In genomic region chr6:20620043-20620442, GRCh38 we compare ENCODE assay signal across 18 cellular contexts.
DNase-seq lines count a peak whose midpoint lies in the region; ATAC-seq and TF ChIP-seq lines count a peak whose summit lies in the region.
"Had no signal": no experiment of that assay in that cellular context is flagged by ENCODE, and none has a peak within 500 bp of the region (broad histone marks: within the 10 kb centered on the region; RNA-seq: fewer than 3 reads in every experiment).

No MANE protein-coding gene starts in this region.

- H3K4me3 ChIP-seq in Peyer's patch, result no peak overlapping the region
- no peak overlapping the region for H3K4me3 ChIP-seq in esophagus squamous epithelium
- H3K4me3 ChIP-seq: SK-N-MC had no signal

- no peaks in the 10 kb centered on the region for H3K27me3 ChIP-seq in Peyer's patch
- H3K27me3 ChIP-seq in esophagus squamous epithelium, result no peaks in the 10 kb centered on the region

- intact Hi-C loops in esophagus squamous epithelium (cut with DNase I), result no loop called here

- H3K4me1 ChIP-seq in Peyer's patch, result no peaks in the 10 kb centered on the region
- no peaks in the 10 kb centered on the region for H3K4me1 ChIP-seq in esophagus squamous epithelium

- no peak overlapping the region for H3K27ac ChIP-seq in Peyer's patch
- H3K27ac ChIP-seq in esophagus squamous epithelium, result no peak overlapping the region
- H3K27ac ChIP-seq: 22Rv1, SK-N-MC had no signal

- ATAC-seq in SK-N-SH treated with all-trans-retinoic acid at 6 μM for 48 hours (peak; percentile 62), GM21528 (IDR thresholded peaks at IDR 0.05; ENCODE audit: low FRiP score, unreplicated experiment) (no peak), HG02938 (IDR thresholded peaks at IDR 0.05; ENCODE audit: unreplicated experiment) (no peak)

- TF ChIP-seq POLR2A in Peyer's patch (IDR thresholded peaks at IDR 0.05), result no peak
- TF ChIP-seq POLR2A in esophagus squamous epithelium (IDR thresholded peaks at IDR 0.05), result no peak

- TF ChIP-seq CTCF in Peyer's patch (IDR thresholded peaks at IDR 0.05) (no peak), esophagus squamous epithelium (IDR thresholded peaks at IDR 0.05) (no peak)

- no peaks in the 10 kb centered on the region for H3K9me3 ChIP-seq in Peyer's patch
- no peaks in the 10 kb centered on the region for H3K9me3 ChIP-seq in esophagus squamous epithelium

- H3K36me3 ChIP-seq in Peyer's patch (no peaks in the 10 kb centered on the region), esophagus squamous epithelium (no peaks in the 10 kb centered on the region)

- peak; percentile 66 for DNase-seq in NCI-H526 treated with DMSO at 0.1 percent for 48 hours (lab: John Stamatoyannopoulos, UW)
- DNase-seq in NCI-H526 (lab: John Stamatoyannopoulos, UW), result no peak
- peak; percentile 31 for DNase-seq in fibroblast of peridontal ligament (ENCODE audit: extremely low read depth)
- no peak for DNase-seq in Peyer's patch
- DNase-seq in esophagus squamous epithelium (lab: John Stamatoyannopoulos, UW), result no peak
- DNase-seq: DMS79 treated with DMSO at 0.1 percent for 48 hours; GDM1; GOT3; NCI-H1417 treated with DMSO at 0.1 percent for 48 hours; NCI-H187 treated with DMSO at 0.1 percent for 48 hours; NCI-H345; NK-92 treated with Interleukin-12 subunit alpha and Interleukin-12 subunit beta, amount 100 ng/mL, for 24 hours; Right ventricle myocardium superior had no signal

- 73 to 91% methylated on average over 2 of the region's 2 CpGs for WGBS in esophagus squamous epithelium, 2 donors

TF ChIP-seq in SK-N-SH treated with all-trans-retinoic acid at 6 μM for 48 hours, 23 proteins besides CTCF, POLR2A, EP300 and RAD21:
- TF ChIP-seq CSRNP3 (CRISPR knock-in tag; IDR thresholded peaks at IDR 0.05), result no peak

Comparison
In these comparisons a context has a peak if more than half of its experiments do, and no peak if none do; other contexts are left out.
1. DNase-seq: peak in NCI-H526 treated with DMSO at 0.1 percent for 48 hours (single experiment) and fibroblast of peridontal ligament (single experiment); none in NCI-H526 (0 of 2), Peyer's patch (0 of 3) and esophagus squamous epithelium (single experiment).